In the genomic region with DNA sequence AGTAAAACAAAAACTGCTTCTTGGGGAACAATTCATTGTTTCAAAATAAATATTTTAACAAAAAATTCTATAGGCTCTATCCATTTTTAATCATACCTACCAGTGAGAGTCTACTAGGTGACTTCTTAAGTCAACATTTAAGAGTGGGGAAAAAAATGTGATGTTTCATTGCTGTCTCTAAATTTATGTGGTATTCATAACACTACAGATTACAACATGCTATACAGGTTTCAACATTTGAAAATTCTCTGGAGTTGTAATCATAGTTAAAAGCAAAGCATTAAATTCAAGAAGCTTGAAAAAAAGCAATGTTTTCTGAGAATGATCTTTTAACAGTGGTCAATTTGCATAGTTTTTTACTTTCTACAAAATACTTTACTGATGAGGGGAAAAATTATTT, we compare ENCODE assay signal across 17 cellular contexts.
"Had no signal": no experiment of that assay in that cellular context is flagged by ENCODE, and none has a peak within 500 bp of the region (broad histone marks: within the 10 kb centered on the region; RNA-seq: fewer than 3 reads in every experiment).

No MANE protein-coding gene starts in this region.

- H3K27ac ChIP-seq: adrenal gland, right lobe of liver, spleen, tibial nerve had no signal

- DNase-seq: activated B cell treated with CpG ODN at 0.5 μM for 24 hours; activated CD4-positive, alpha-beta T cell treated with anti-CD3 and anti-CD28 coated beads, Interleukin-2, amount 10 ng/mL, durations not matched to agents 7 days and 5 days; activated CD8-positive, alpha-beta memory T cell treated with anti-CD3 and anti-CD28 coated beads for 24 hours; activated naive CD4-positive, alpha-beta T cell treated with anti-CD3 and anti-CD28 coated beads for 36 hours; activated T-cell treated with anti-CD3 and anti-CD28 coated beads for 4 hours; adrenal gland; dermis blood vessel endothelial cell; immature natural killer cell; occipital lobe; right lobe of liver; spleen; stimulated activated CD4-positive, alpha-beta T cell treated with anti-CD3 and anti-CD28 coated beads, Interleukin-1b, Interleukin-23, amount 100 ng/mL, for 48 hours; T-helper 17 cell had no signal

- H3K9me3 ChIP-seq: adrenal gland, right lobe of liver, spleen, tibial nerve had no signal

- ATAC-seq: activated T-helper 17 cell treated with anti-CD3 and anti-CD28 coated beads, Interleukin-2, amount 50 U/mL, for 72 hours; left lobe of liver; right lobe of liver; stimulated activated memory B cell treated with anti-CD40 and anti-IgM and Interleukin-4, amounts not matched to agents 10 μg/mL and 1 μg/mL and 100 μg/mL, for 72 hours; T-helper 17 cell had no signal

- H3K4me3 ChIP-seq: adrenal gland, right lobe of liver, spleen, tibial nerve had no signal

- H3K36me3 ChIP-seq: adrenal gland, right lobe of liver, spleen, tibial nerve had no signal

- H3K27me3 ChIP-seq: adrenal gland, right lobe of liver, spleen, tibial nerve had no signal
